In the genomic region with DNA sequence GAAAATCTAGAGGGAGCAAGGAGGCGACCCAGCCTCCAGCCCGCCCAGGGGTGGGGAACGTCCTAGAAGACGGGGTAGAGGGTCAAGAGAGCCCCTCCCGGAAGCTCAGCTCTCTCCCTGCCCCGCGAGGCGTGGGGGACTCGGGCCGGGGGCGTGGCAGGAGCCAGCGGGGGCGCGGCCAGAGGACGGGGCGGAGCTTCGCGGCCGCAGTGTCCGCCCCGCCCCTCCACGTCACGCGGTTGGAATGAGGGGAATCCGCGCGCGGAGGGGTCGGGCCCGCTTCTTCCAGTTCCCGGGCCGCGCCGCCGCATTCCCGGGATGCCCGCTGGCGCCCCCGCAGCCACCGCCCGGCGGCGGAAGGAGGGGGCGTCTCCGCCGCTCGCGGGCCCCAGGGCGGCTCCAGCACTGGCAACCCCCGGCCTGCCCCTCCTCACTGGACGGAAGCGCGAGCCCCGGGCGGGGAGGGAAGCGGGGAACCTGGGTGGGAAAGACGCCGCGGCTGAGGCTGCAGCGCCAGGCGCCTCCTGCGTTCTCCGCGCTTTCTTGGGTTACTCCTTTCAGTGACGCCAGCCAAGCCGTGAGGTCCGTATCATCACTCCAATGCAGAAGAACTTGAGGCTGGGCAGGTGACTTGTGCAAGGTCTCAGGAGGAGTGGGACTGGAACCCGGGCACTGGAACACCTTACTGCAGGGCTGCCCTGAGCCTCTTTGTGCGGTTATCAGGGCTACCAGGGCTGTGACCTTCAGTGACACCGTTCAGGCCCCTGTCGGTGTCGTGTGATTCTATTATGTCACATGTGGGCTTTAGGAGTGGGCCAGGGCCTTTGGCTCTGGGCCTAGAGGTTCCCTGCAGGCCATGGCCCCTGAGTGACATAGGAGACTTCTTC, we compare ENCODE assay signal across 8 cellular contexts. TPM values are rescaled to one million over a fixed set of nuclear protein-coding genes. Genes with fewer than 3 reads are reported as not detected.
DNase-seq lines count a peak whose midpoint lies in the region; ATAC-seq, FAIRE-seq and TF ChIP-seq lines count a peak whose summit lies in the region.

No MANE protein-coding gene starts in this region.

- H3K9me3 ChIP-seq in KOPT-K1 (ENCODE audit: insufficient read depth, low read length, poor library complexity, severe bottlenecking), result no peaks in the 10 kb centered on the region
- H3K9me3 ChIP-seq in iPS-20b (ENCODE audit: insufficient read depth, low read depth, low read length), result no peaks in the 10 kb centered on the region
- H3K9me3 ChIP-seq in gastrocnemius medialis, result no peaks in the 10 kb centered on the region

- H3K27ac ChIP-seq in KOPT-K1 (ENCODE audit: low read depth, low read length, poor library complexity, severe bottlenecking) (peak overlapping the region; percentile 73), VCaP (peak overlapping the region; percentile 94), iPS-20b (ENCODE audit: low read length) (no peak overlapping the region), gastrocnemius medialis (peak overlapping the region; percentile 83 to 92 (median 90))

- no peak for TF ChIP-seq CTCF in VCaP (conservative IDR thresholded peaks at IDR 0.05)
- TF ChIP-seq CTCF in bronchial epithelial cell (IDR thresholded peaks at IDR 0.05; ENCODE audit: insufficient read depth, low read length, severe bottlenecking), result no peak
- TF ChIP-seq CTCF in gastrocnemius medialis (IDR thresholded peaks at IDR 0.05 in 4 of 5, conservative IDR thresholded peaks at IDR 0.05 in 1 of 5), result peak in 1 of 5 experiments; percentile 13

- H3K4me3 ChIP-seq in bronchial epithelial cell (ENCODE audit: low read depth, low read length) (peak overlapping the region; percentile 42), iPS-20b (ENCODE audit: low read length) (peak overlapping the region; percentile 55), gastrocnemius medialis (peak overlapping the region; percentile 62 to 74 (median 70))

- H3K27me3 ChIP-seq in bronchial epithelial cell (ENCODE audit: control insufficient read depth, insufficient read depth, low read length), result no peaks in the 10 kb centered on the region
- peaks cover 29% of the 10 kb centered on the region for H3K27me3 ChIP-seq in iPS-20b (ENCODE audit: insufficient read depth, low read length)
- H3K27me3 ChIP-seq in gastrocnemius medialis, result no peaks in the 10 kb centered on the region

- in situ Hi-C loops in gastrocnemius medialis (cut with MboI; ENCODE audit: low sequenced_read_pairs in 4 of 4), result no loop called here

- H3K36me3 ChIP-seq in KOPT-K1 (ENCODE audit: insufficient read depth, low read length) (no peaks in the 10 kb centered on the region), bronchial epithelial cell (ENCODE audit: control insufficient read depth, insufficient read depth, low read length) (peaks cover 8% of the 10 kb centered on the region), iPS-20b (ENCODE audit: insufficient read depth, low read depth, low read length) (peaks cover 4% of the 10 kb centered on the region; the same call in 1 of the 2 replicates), gastrocnemius medialis (no peaks in the 10 kb centered on the region)

- TF ChIP-seq POLR2A in gastrocnemius medialis (IDR thresholded peaks at IDR 0.05), result peak; percentile 35 to 67

- intact Hi-C loops in gastrocnemius medialis (cut with DNase I; ENCODE audit: low total_unique reads), result no loop called here

- no peak for FAIRE-seq in bronchial epithelial cell (lab: Jason Lieb, UNC)

- 0 out of 2 replicates have a peak overlapping the region, but pooled peaks have one; percentile 48 for H3K9ac ChIP-seq in iPS-20b (ENCODE audit: low read depth, low read length)

- H3K4me1 ChIP-seq in iPS-20b (ENCODE audit: insufficient read depth, low read length) (peaks cover 8% of the 10 kb centered on the region; the same call in 1 of the 2 replicates), gastrocnemius medialis (peaks cover 44 to 52% of the 10 kb centered on the region in 2 donors)

- peak; percentile 34 to 75 (median 65) for DNase-seq in NCI-H1417 (lab: John Stamatoyannopoulos, UW)
- no peak for DNase-seq in NCI-H1417 treated with DMSO at 0.1 percent for 48 hours (lab: John Stamatoyannopoulos, UW)
- peak; percentile 55 for DNase-seq in bronchial epithelial cell (ENCODE audit: low read depth)
- DNase-seq in gastrocnemius medialis, result peak; percentile 55 to 72

- ATAC-seq in gastrocnemius medialis, result peak; percentile 52 to 53
- ATAC-seq in HG02938 (IDR thresholded peaks at IDR 0.05; ENCODE audit: unreplicated experiment), result no peak

RNA-seq across cellular contexts. Expression of gene MYO1C, which starts 4.3 kb away (rescaled TPM):
- total RNA-seq in bronchial epithelial cell (80.3 and 90.5 TPM in 2 replicates), gastrocnemius medialis (10 to 100 TPM; 24.8 to 76.6 (median 58.6) TPM)

RNA-seq across cellular contexts. Expression of gene INPP5K, which starts 28.2 kb away (rescaled TPM):
- total RNA-seq in bronchial epithelial cell (20.1 and 31.6 TPM in 2 replicates), gastrocnemius medialis (100 to 1,000 TPM; 102 to 196 (median 114) TPM)

RNA-seq across cellular contexts. Expression of gene CRK, which starts 32.1 kb away (rescaled TPM):
- 131 and 152 TPM in 2 replicates for total RNA-seq in bronchial epithelial cell
- total RNA-seq in gastrocnemius medialis, result 10 to 100 TPM; 48.6 to 64.6 (median 56.7) TPM
